Comparison of ENCODE assay signal across 31 cellular contexts in genomic region chr6:146635174-146635573, GRCh38. TPM values are rescaled to one million over a fixed set of nuclear protein-coding genes. Genes with fewer than 3 reads are reported as not detected.
"Had no signal": no experiment of that assay in that cellular context is flagged by ENCODE, and none has a peak within 500 bp of the region (broad histone marks: within the 10 kb centered on the region; RNA-seq: fewer than 3 reads in every experiment).

No MANE protein-coding gene starts in this region.

- H3K27ac ChIP-seq: colonic mucosa, epithelial cell of prostate, esophagus squamous epithelium, gastrocnemius medialis, heart right ventricle, left lung, lower lobe of right lung had no signal

- H3K9me3 ChIP-seq: colonic mucosa, esophagus squamous epithelium, gastrocnemius medialis, left lung, lower lobe of right lung, mucosa of descending colon had no signal

- H3K4me1 ChIP-seq: colonic mucosa, esophagus squamous epithelium, gastrocnemius medialis, heart right ventricle, left lung, lower lobe of right lung had no signal

- H3K4me3 ChIP-seq: colonic mucosa, esophagus squamous epithelium, gastrocnemius medialis, heart right ventricle, left lung, lower lobe of right lung, mucosa of descending colon had no signal

- H3K27me3 ChIP-seq: colonic mucosa, esophagus squamous epithelium, gastrocnemius medialis, heart right ventricle, left lung had no signal

- DNase-seq: colonic mucosa; cortex of kidney; effector CD8-positive, alpha-beta T cell; effector memory CD8-positive, alpha-beta T cell; endodermal cell; erythroblast; esophagus squamous epithelium; foreskin fibroblast; foreskin melanocyte; gastrocnemius medialis; glutamatergic neuron; head of caudate nucleus; heart right ventricle; hippocampal formation; left cardiac atrium; left lung; left ventricle myocardium superior; lower lobe of right lung; mesenchymal stem cell; mucosa of descending colon; naive B cell had no signal

- H3K36me3 ChIP-seq: colonic mucosa, esophagus squamous epithelium, gastrocnemius medialis, heart right ventricle, left lung, lower lobe of right lung had no signal

RNA-seq across cellular contexts. Expression of gene ADGB, which starts 36.4 kb away (rescaled TPM):
- total RNA-seq: dermis microvascular lymphatic vessel endothelial cell, esophagus mucosa, gastrocnemius medialis, glomerular endothelial cell, kidney epithelial cell, left cardiac atrium, left ventricle myocardium superior, lung microvascular endothelial cell, mesenteric fat pad, mesothelial cell of epicardium, myocyte had no signal
- polyA plus RNA-seq: heart right ventricle, keratinocyte had no signal
